11 cellular contexts compared by ENCODE assay signal in the genomic region with DNA sequence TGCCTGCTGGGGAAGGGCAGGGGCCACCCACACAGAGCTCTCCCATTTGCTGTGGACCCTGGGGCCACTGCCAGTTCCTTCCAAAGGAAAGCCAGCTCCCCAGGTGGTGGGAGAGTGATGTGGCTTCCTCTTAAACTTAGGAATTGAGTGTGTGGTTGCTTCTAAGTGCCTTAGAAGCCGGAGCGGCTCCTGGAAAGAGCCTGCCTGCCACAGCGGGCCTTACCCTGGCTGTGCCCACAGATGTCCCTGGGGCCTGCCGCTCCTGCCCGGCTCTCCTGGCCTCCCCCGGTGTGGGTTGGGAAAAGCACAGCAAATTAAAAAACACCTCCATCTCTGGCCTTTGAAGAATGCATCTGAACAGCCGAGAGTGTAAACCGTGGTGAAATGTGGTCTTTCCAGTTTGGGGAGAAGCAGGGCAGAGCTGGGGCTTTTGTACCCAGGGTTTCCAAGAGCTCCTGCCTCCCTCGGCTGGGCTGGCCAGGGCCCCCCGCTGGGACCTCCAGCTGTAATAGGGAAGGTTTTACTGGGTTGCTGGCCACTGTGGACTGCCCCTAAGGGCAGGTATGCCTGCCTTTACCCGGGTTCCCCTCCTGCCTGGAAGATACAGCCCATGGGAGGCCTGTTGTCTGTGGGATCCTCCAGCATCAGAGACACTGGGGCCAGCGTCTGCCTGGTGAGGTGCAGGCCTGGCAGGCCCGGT. TPM values are rescaled to one million over a fixed set of nuclear protein-coding genes. Genes with fewer than 3 reads are reported as not detected.
DNase-seq lines count a peak whose midpoint lies in the region; TF ChIP-seq lines count a peak whose summit lies in the region.
"Had no signal": no experiment of that assay in that cellular context is flagged by ENCODE, and none has a peak within 500 bp of the region (broad histone marks: within the 10 kb centered on the region; RNA-seq: fewer than 3 reads in every experiment).

No MANE protein-coding gene starts in this region.

- H3K4me3 ChIP-seq in A673 (ENCODE audit: low read depth, low read length, poor library complexity, severe bottlenecking) (no peak overlapping the region), MG63 (peak overlapping the region; percentile 5; the same call in 1 of the 2 replicates), coronary artery (peak overlapping the region; percentile 32), neural progenitor cell (no peak overlapping the region)
- H3K4me3 ChIP-seq: SJSA1 had no signal

- intact Hi-C loops in A673 (cut with micrococcal nuclease; ENCODE audit: unreplicated experiment) = no loop called here

- peaks cover 20% of the 10 kb centered on the region for H4K20me1 ChIP-seq in neural progenitor cell (ENCODE audit: low read depth)

- peaks cover 40% of the 10 kb centered on the region for H3K79me2 ChIP-seq in neural progenitor cell (ENCODE audit: low read depth)

- no peak overlapping the region for H3K4me3 Mint-ChIP-seq in neural progenitor cell
- no peak overlapping the region for H3K4me3 Mint-ChIP-seq in glutamatergic neuron (ENCODE audit: unreplicated experiment)

- TF ChIP-seq CTCF in A673 (conservative IDR thresholded peaks at IDR 0.05; ENCODE audit: low read depth, low read length) (no peak), coronary artery (IDR thresholded peaks at IDR 0.05) (no peak), neural progenitor cell (IDR thresholded peaks at IDR 0.05) (no peak), glutamatergic neuron (IDR thresholded peaks at IDR 0.05; ENCODE audit: partially characterized antibody, unreplicated experiment) (no peak)

- H3K4me1 ChIP-seq in A673 (ENCODE audit: insufficient read depth, low read length, poor library complexity, severe bottlenecking) = peaks cover 35% of the 10 kb centered on the region
- peaks cover 30% of the 10 kb centered on the region for H3K4me1 ChIP-seq in neural progenitor cell

- peaks cover 19% of the 10 kb centered on the region for H3F3A ChIP-seq in neural progenitor cell (ENCODE audit: low read depth)

- no peak overlapping the region for H3K9ac ChIP-seq in neural progenitor cell

- H3K4me1 Mint-ChIP-seq in neural progenitor cell (peaks cover 33% of the 10 kb centered on the region), glutamatergic neuron (ENCODE audit: low read depth, unreplicated experiment) (peaks cover 17% of the 10 kb centered on the region)

- H3K27ac Mint-ChIP-seq in neural progenitor cell (no peak overlapping the region), glutamatergic neuron (ENCODE audit: unreplicated experiment) (no peak overlapping the region)

- no peaks in the 10 kb centered on the region for H3K36me3 ChIP-seq in A673 (ENCODE audit: insufficient read depth, low read length, poor library complexity, severe bottlenecking)
- H3K36me3 ChIP-seq in MG63 = no peaks in the 10 kb centered on the region; the same call in 1 of the 2 replicates
- no peaks in the 10 kb centered on the region for H3K36me3 ChIP-seq in neural progenitor cell
- H3K36me3 ChIP-seq: SJSA1 had no signal

- no peak overlapping the region for H2AFZ ChIP-seq in neural progenitor cell (replicated peaks)

- no TSS peak for BruUV-seq in A673 (replicated peaks; lab: Mats Ljungman, UMichigan)

- H3K4me2 ChIP-seq in neural progenitor cell = peak overlapping the region; percentile 16

- H3K27me3 ChIP-seq in A673 (replicated peaks; ENCODE audit: insufficient read depth, low read depth, low read length, poor library complexity) = no peaks in the 10 kb centered on the region
- H3K27me3 ChIP-seq in MG63 = no peaks in the 10 kb centered on the region
- H3K27me3 ChIP-seq in neural progenitor cell = no peaks in the 10 kb centered on the region
- H3K27me3 ChIP-seq: SJSA1 had no signal

- H3K27me3 Mint-ChIP-seq in neural progenitor cell (ENCODE audit: insufficient read depth, low read depth) (peaks cover 3% of the 10 kb centered on the region), glutamatergic neuron (ENCODE audit: unreplicated experiment) (no peaks in the 10 kb centered on the region)

- CTCF ChIA-PET in A673 (lab: Charles Lee) = interaction anchor here (0.6 kb wide), 2 partner anchors 14 to 30 kb away, joined by 3 to 6 read pairs; no protein-coding TSS in a partner anchor

- no peaks in the 10 kb centered on the region for H3K9me3 ChIP-seq in A673 (ENCODE audit: low read depth, low read length, poor library complexity, severe bottlenecking)
- no peaks in the 10 kb centered on the region for H3K9me3 ChIP-seq in MG63
- no peaks in the 10 kb centered on the region for H3K9me3 ChIP-seq in neural progenitor cell (ENCODE audit: low read depth)
- H3K9me3 ChIP-seq: SJSA1 had no signal

- DNase-seq in A673 (ENCODE audit: low spot score) (peak; percentile 60), MG63 (peak; percentile 84), coronary artery (ENCODE audit: low spot score) (no peak), neural progenitor cell (ENCODE audit: low spot score) (peak; percentile 51), glutamatergic neuron (no peak), Kasumi-1 (lab: John Stamatoyannopoulos, UW) (no peak), kidney glomerular epithelial cell (lab: John Stamatoyannopoulos, UW) (no peak)
- no peak for DNase-seq in activated CD8-positive, alpha-beta memory T cell treated with anti-CD3 and anti-CD28 coated beads for 24 hours
- DNase-seq: C1 segment of cervical spinal cord, KG1 had no signal

- peaks cover 10% of the 10 kb centered on the region for H3K36me3 Mint-ChIP-seq in neural progenitor cell
- H3K36me3 Mint-ChIP-seq in glutamatergic neuron (ENCODE audit: unreplicated experiment) = peaks cover 7% of the 10 kb centered on the region

- POLR2A ChIA-PET in A673 (lab: Charles Lee; ENCODE audit: low non-redundant PET) = no interaction called here

- H3K9me3 Mint-ChIP-seq in neural progenitor cell = peaks cover 9% of the 10 kb centered on the region
- H3K9me3 Mint-ChIP-seq in glutamatergic neuron (ENCODE audit: unreplicated experiment) = peaks cover 9% of the 10 kb centered on the region

- H3K27ac ChIP-seq in A673 (ENCODE audit: low read depth, low read length, poor library complexity, severe bottlenecking) = peak overlapping the region; percentile 72
- peak overlapping the region; percentile 73 to 85 for H3K27ac ChIP-seq in coronary artery
- peak overlapping the region; percentile 27 for H3K27ac ChIP-seq in neural progenitor cell
- H3K27ac ChIP-seq: SJSA1 had no signal

RNA-seq across cellular contexts. Expression of a gene that starts 30.2 kb away (rescaled TPM):
- 67.0 and 76.3 TPM in 2 replicates for total RNA-seq in A673 (2021)
- total RNA-seq in MG63 (2014; rRNA removed; shearing (Covaris generic); ENCODE audit: low replicate concordance) = 16.9 and 23.5 TPM in 2 replicates
- total RNA-seq in neural progenitor cell (ENCODE audit: low replicate concordance) = 7.3 and 24.0 TPM in 2 replicates
- total RNA-seq in glutamatergic neuron (ENCODE audit: unreplicated experiment) = 17.4 TPM

Comparison
In these comparisons a context has a peak if more than half of its experiments do, and no peak if none do; other contexts are left out.
1. DNase-seq: peak in A673 (single experiment), MG63 (single experiment) and neural progenitor cell (single experiment); none in coronary artery (single experiment), glutamatergic neuron (single experiment), Kasumi-1 (0 of 2), activated CD8-positive, alpha-beta memory T cell treated with anti-CD3 and anti-CD28 coated beads for 24 hours (single experiment) and kidney glomerular epithelial cell (single experiment).
2. H3K27ac ChIP-seq: peak in every context shown above with its lines; median percentile 79 in coronary artery; 72 in A673; 27 in neural progenitor cell.
3. H3K4me3 ChIP-seq: peak in MG63 (single experiment) and coronary artery (single experiment); none in A673 (single experiment) and neural progenitor cell (single experiment).